Comparison of ENCODE assay signal across 19 cellular contexts in genomic region chr14:32332415-32333116, GRCh38. TPM values are rescaled to one million over a fixed set of nuclear protein-coding genes. Genes with fewer than 3 reads are reported as not detected.
DNase-seq lines count a peak whose midpoint lies in the region; ATAC-seq, FAIRE-seq and TF ChIP-seq lines count a peak whose summit lies in the region.
"Had no signal": no experiment of that assay in that cellular context is flagged by ENCODE, and none has a peak within 500 bp of the region (broad histone marks: within the 10 kb centered on the region; RNA-seq: fewer than 3 reads in every experiment).

No MANE protein-coding gene starts in this region.

- H3K9me3 ChIP-seq in small intestine (ENCODE audit: control insufficient read depth, low read depth): no peaks in the 10 kb centered on the region
- H3K9me3 ChIP-seq: HAP-1, sigmoid colon had no signal

- TF ChIP-seq CTCF in epithelial cell of esophagus (IDR thresholded peaks at IDR 0.05; ENCODE audit: insufficient read depth, low read depth, low read length, missing control alignments): no peak

- 24 to 49% (median 36%) methylated on average over 2 of the region's 2 CpGs for WGBS in small intestine, 3 donors

- no peaks in the 10 kb centered on the region for H3K27me3 ChIP-seq in small intestine (ENCODE audit: control insufficient read depth in 2 of 2, insufficient read depth in 2 of 2, low read length in 2 of 2)
- H3K27me3 ChIP-seq: sigmoid colon had no signal

- H3K27me3 Mint-ChIP-seq in activated CD8-positive, alpha-beta memory T cell treated with anti-CD3 and anti-CD28 coated beads, Interleukin-2, amount 10 ng/mL, durations not matched to agents 7 days and 5 days: no peaks in the 10 kb centered on the region
- H3K27me3 Mint-ChIP-seq: CD4-positive, CD25-positive, alpha-beta regulatory T cell; stimulated activated memory B cell treated with anti-CD40 and anti-IgM and Interleukin-4, amounts not matched to agents 10 μg/mL and 1 μg/mL and 100 μg/mL, for 72 hours had no signal

- peak; percentile 69 for ATAC-seq in activated CD8-positive, alpha-beta memory T cell treated with anti-CD3 and anti-CD28 coated beads, Interleukin-2, amount 10 ng/mL, durations not matched to agents 7 days and 5 days
- no peak for ATAC-seq in HG03039 (IDR thresholded peaks at IDR 0.05; ENCODE audit: unreplicated experiment)
- ATAC-seq: activated CD8-positive, alpha-beta T cell treated with anti-CD3 and anti-CD28 coated beads, Interleukin-2, amount 10 ng/mL, durations not matched to agents 7 days and 5 days; left colon; stimulated activated memory B cell treated with anti-CD40 and anti-IgM and Interleukin-4, amounts not matched to agents 10 μg/mL and 1 μg/mL and 100 μg/mL, for 72 hours had no signal

- H3K4me1 ChIP-seq in small intestine (ENCODE audit: control insufficient read depth in 2 of 2, insufficient read depth in 1 of 2, low read depth in 1 of 2, low read length in 1 of 2): no peaks in the 10 kb centered on the region
- H3K4me1 ChIP-seq: sigmoid colon had no signal

- H3K36me3 ChIP-seq in small intestine (ENCODE audit: control insufficient read depth in 2 of 2, insufficient read depth in 2 of 2, low read length in 2 of 2): no peaks in the 10 kb centered on the region
- H3K36me3 ChIP-seq: HAP-1, sigmoid colon had no signal

- CTCF ChIA-PET in activated CD8-positive, alpha-beta memory T cell treated with anti-CD3 and anti-CD28 coated beads, Interleukin-2, amount 10 ng/mL, durations not matched to agents 7 days and 5 days (lab: Charles Lee): interaction anchor here (1.0 kb wide), 1 partner anchor 73 kb away, joined by 3 read pairs; no protein-coding TSS in a partner anchor

- H3K27ac Mint-ChIP-seq in activated CD8-positive, alpha-beta memory T cell treated with anti-CD3 and anti-CD28 coated beads, Interleukin-2, amount 10 ng/mL, durations not matched to agents 7 days and 5 days: no peak overlapping the region
- H3K27ac Mint-ChIP-seq: activated CD8-positive, alpha-beta T cell treated with anti-CD3 and anti-CD28 coated beads, Interleukin-2, amount 10 ng/mL, durations not matched to agents 7 days and 5 days; CD4-positive, CD25-positive, alpha-beta regulatory T cell; stimulated activated memory B cell treated with anti-CD40 and anti-IgM and Interleukin-4, amounts not matched to agents 10 μg/mL and 1 μg/mL and 100 μg/mL, for 72 hours had no signal

- peaks cover 19% of the 10 kb centered on the region for H3K4me1 Mint-ChIP-seq in activated CD8-positive, alpha-beta memory T cell treated with anti-CD3 and anti-CD28 coated beads, Interleukin-2, amount 10 ng/mL, durations not matched to agents 7 days and 5 days
- H3K4me1 Mint-ChIP-seq: CD4-positive, CD25-positive, alpha-beta regulatory T cell; stimulated activated memory B cell treated with anti-CD40 and anti-IgM and Interleukin-4, amounts not matched to agents 10 μg/mL and 1 μg/mL and 100 μg/mL, for 72 hours had no signal

- no peak overlapping the region for H3K27ac ChIP-seq in small intestine (ENCODE audit: low read depth in 1 of 2, low read length in 1 of 2)
- H3K27ac ChIP-seq: sigmoid colon had no signal

- no peak for FAIRE-seq in small intestine (lab: Jason Lieb, UNC)
- no peak for FAIRE-seq in GM12892 (lab: Jason Lieb, UNC)
- FAIRE-seq: RCC 7860, TTC549 had no signal

- no peaks in the 10 kb centered on the region for H3K9me3 Mint-ChIP-seq in activated CD8-positive, alpha-beta memory T cell treated with anti-CD3 and anti-CD28 coated beads, Interleukin-2, amount 10 ng/mL, durations not matched to agents 7 days and 5 days (ENCODE audit: low read depth)
- H3K9me3 Mint-ChIP-seq: stimulated activated memory B cell treated with anti-CD40 and anti-IgM and Interleukin-4, amounts not matched to agents 10 μg/mL and 1 μg/mL and 100 μg/mL, for 72 hours had no signal

- DNase-seq in activated CD8-positive, alpha-beta memory T cell treated with anti-CD3 and anti-CD28 coated beads, Interleukin-2, amount 10 ng/mL, durations not matched to agents 7 days and 5 days: peak; percentile 47
- no peak for DNase-seq in activated CD8-positive, alpha-beta memory T cell treated with anti-CD3 and anti-CD28 coated beads for 24 hours
- DNase-seq in NCI-H146 (lab: John Stamatoyannopoulos, UW) (peak; percentile 47), epithelial cell of esophagus (ENCODE audit: low read depth) (peak; percentile 79), small intestine (peak; percentile 24), GM12892 (ENCODE audit: insufficient read length) (no peak), DMS 273 treated with DMSO at 0.1 percent for 48 hours (lab: John Stamatoyannopoulos, UW) (no peak)
- DNase-seq: activated CD8-positive, alpha-beta T cell treated with anti-CD3 and anti-CD28 coated beads, Interleukin-2, amount 10 ng/mL, durations not matched to agents 7 days and 5 days; CD4-positive, CD25-positive, alpha-beta regulatory T cell; DMS79; left colon; NCI-H1930; NCI-H774; sigmoid colon had no signal

- TF ChIP-seq POLR2A in GM12892 (IDR thresholded peaks at IDR 0.05; ENCODE audit: low read depth, low read length): no peak

- no peak overlapping the region for H3K4me3 Mint-ChIP-seq in activated CD8-positive, alpha-beta memory T cell treated with anti-CD3 and anti-CD28 coated beads, Interleukin-2, amount 10 ng/mL, durations not matched to agents 7 days and 5 days
- H3K4me3 Mint-ChIP-seq: activated CD8-positive, alpha-beta T cell treated with anti-CD3 and anti-CD28 coated beads, Interleukin-2, amount 10 ng/mL, durations not matched to agents 7 days and 5 days; CD4-positive, CD25-positive, alpha-beta regulatory T cell; stimulated activated memory B cell treated with anti-CD40 and anti-IgM and Interleukin-4, amounts not matched to agents 10 μg/mL and 1 μg/mL and 100 μg/mL, for 72 hours had no signal

- no peaks in the 10 kb centered on the region for H3K36me3 Mint-ChIP-seq in activated CD8-positive, alpha-beta memory T cell treated with anti-CD3 and anti-CD28 coated beads, Interleukin-2, amount 10 ng/mL, durations not matched to agents 7 days and 5 days
- H3K36me3 Mint-ChIP-seq: CD4-positive, CD25-positive, alpha-beta regulatory T cell; stimulated activated memory B cell treated with anti-CD40 and anti-IgM and Interleukin-4, amounts not matched to agents 10 μg/mL and 1 μg/mL and 100 μg/mL, for 72 hours had no signal

- no peak overlapping the region for H3K4me3 ChIP-seq in epithelial cell of esophagus (ENCODE audit: low read length)
- no peak overlapping the region for H3K4me3 ChIP-seq in small intestine (ENCODE audit: low read depth in 1 of 2, low read length in 2 of 2)
- H3K4me3 ChIP-seq: HAP-1, sigmoid colon had no signal

RNA-seq across cellular contexts. Expression of gene AKAP6, which starts 3.5 kb away (rescaled TPM):
- total RNA-seq in activated CD8-positive, alpha-beta memory T cell treated with anti-CD3 and anti-CD28 coated beads, Interleukin-2, amount 10 ng/mL, durations not matched to agents 7 days and 5 days: under 1 TPM; 0.82 to 0.85 TPM
- polyA plus RNA-seq in small intestine: 1 to 10 TPM in 1 of 3 donors, under 1 TPM in 2; 0.45 to 1.1 (median 0.81) TPM
- polyA plus RNA-seq in GM12892 (2012; ENCODE audit: missing spikeins): 5.0 TPM

Comparison
In these comparisons a context has a peak if more than half of its experiments do, and no peak if none do; other contexts are left out.
1. DNase-seq: peak in activated CD8-positive, alpha-beta memory T cell treated with anti-CD3 and anti-CD28 coated beads, Interleukin-2, amount 10 ng/mL, durations not matched to agents 7 days and 5 days (single experiment), NCI-H146 (single experiment), epithelial cell of esophagus (single experiment) and small intestine (single experiment); none in activated CD8-positive, alpha-beta memory T cell treated with anti-CD3 and anti-CD28 coated beads for 24 hours (single experiment), GM12892 (single experiment) and DMS 273 treated with DMSO at 0.1 percent for 48 hours (single experiment).